ENCODE assay signal across 8 cellular contexts in the genomic region with DNA sequence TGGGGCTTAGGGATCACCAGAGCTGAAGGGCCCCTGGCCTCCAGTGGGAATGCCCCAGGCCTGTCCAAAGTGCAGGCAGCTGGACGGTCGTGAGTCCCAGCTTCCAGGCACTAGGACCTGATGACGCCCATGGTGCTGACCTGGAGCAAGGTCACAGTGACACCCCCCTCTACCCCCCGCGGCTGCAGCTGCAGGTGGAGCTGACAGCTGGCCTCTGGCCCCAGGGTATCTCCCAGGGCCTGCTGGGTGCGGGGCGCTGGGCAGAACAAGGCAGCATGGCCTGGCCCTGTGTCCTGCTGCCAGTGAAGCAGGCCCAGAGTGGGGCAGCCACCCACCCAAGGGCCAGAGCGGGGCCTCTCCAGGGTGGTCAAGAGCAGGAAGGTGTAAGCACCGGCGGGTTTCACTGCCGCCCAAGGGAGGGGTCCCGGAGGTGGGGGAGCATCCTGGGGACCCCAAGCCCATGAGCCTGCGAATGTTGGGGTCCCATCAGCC. TPM values are rescaled to one million over a fixed set of nuclear protein-coding genes. Genes with fewer than 3 reads are reported as not detected.
A peak's percentile ranks its signal among the peaks of the same experiment; 100 is the strongest.
DNase-seq lines count a peak whose midpoint lies in the region; ATAC-seq, FAIRE-seq and TF ChIP-seq lines count a peak whose summit lies in the region.

No MANE protein-coding gene starts in this region.

- H3K36me3 ChIP-seq in BE2C (peaks cover 8% of the 10 kb centered on the region), mucosa of rectum (ENCODE audit: control insufficient read depth in 2 of 2, insufficient read depth in 2 of 2, low read length in 2 of 2) (peaks cover 11% of the 10 kb centered on the region in 2 donors)

- peak overlapping the region; percentile 87 to 97 for H3K9ac ChIP-seq in mucosa of rectum (ENCODE audit: low read depth in 1 of 2, low read length in 2 of 2)

- TF ChIP-seq CTCF in BE2C (IDR thresholded peaks at IDR 0.05; ENCODE audit: low read depth, low read length) (no peak), NB4 (IDR thresholded peaks at IDR 0.05; ENCODE audit: low read depth, low read length) (no peak), choroid plexus epithelial cell (conservative IDR thresholded peaks at IDR 0.05; ENCODE audit: low read depth, low read length) (no peak)

- ATAC-seq in HG03039 (IDR thresholded peaks at IDR 0.05; ENCODE audit: unreplicated experiment), result no peak

- FAIRE-seq in RCC 7860 (lab: Jason Lieb, UNC), result no peak

- peak overlapping the region; percentile 90 for H3K27ac ChIP-seq in mucosa of rectum (ENCODE audit: low read depth in 2 of 2, low read length in 2 of 2)

- H3K4me1 ChIP-seq in BE2C (peaks cover 35% of the 10 kb centered on the region), mucosa of rectum (ENCODE audit: control insufficient read depth in 2 of 2, insufficient read depth in 2 of 2, low read length in 2 of 2) (peaks cover 31 to 36% of the 10 kb centered on the region in 2 donors)

- H3K27me3 ChIP-seq in BE2C (no peaks in the 10 kb centered on the region), mucosa of rectum (ENCODE audit: control insufficient read depth in 2 of 2, insufficient read depth in 2 of 2, low read length in 2 of 2) (no peaks in the 10 kb centered on the region)

- DNase-seq in BE2C (peak; percentile 61), NB4 (ENCODE audit: low read depth) (no peak), choroid plexus epithelial cell (ENCODE audit: low read depth) (no peak), RCC 7860 (ENCODE audit: low spot score) (no peak), 8988T (no peak), GM03348 (ENCODE audit: low spot score) (no peak)

- TF ChIP-seq POLR2A in NB4 (IDR thresholded peaks at IDR 0.05; ENCODE audit: extremely low read depth, insufficient read length), result no peak

- H3K9me3 ChIP-seq in BE2C (no peaks in the 10 kb centered on the region), mucosa of rectum (ENCODE audit: control insufficient read depth in 2 of 2, low read length in 2 of 2) (no peaks in the 10 kb centered on the region)

- H3K4me3 ChIP-seq in BE2C (ENCODE audit: low read depth, low read length), result no peak overlapping the region
- H3K4me3 ChIP-seq in NB4 (ENCODE audit: low read depth, low read length), result peak overlapping the region; percentile 89
- H3K4me3 ChIP-seq in choroid plexus epithelial cell (ENCODE audit: low read depth, low read length), result peak overlapping the region; percentile 74
- H3K4me3 ChIP-seq in mucosa of rectum (ENCODE audit: low read length in 2 of 2), result peak overlapping the region; percentile 80 to 84

RNA-seq across cellular contexts. Expression of a gene that starts 0.6 kb away (rescaled TPM):
- polyA plus RNA-seq in BE2C (2012; ENCODE audit: insufficient read depth, insufficient read length, low read depth), result 58.1 TPM

RNA-seq across cellular contexts. Expression of a gene that starts 7.8 kb away (rescaled TPM):
- polyA plus RNA-seq in BE2C (2012; ENCODE audit: insufficient read depth, insufficient read length, low read depth), result 610 TPM

RNA-seq across cellular contexts. Expression of a gene that starts 28.1 kb away (rescaled TPM):
- 1.1 TPM for polyA plus RNA-seq in BE2C (2012; ENCODE audit: insufficient read depth, insufficient read length, low read depth)

RNA-seq across cellular contexts. Expression of a gene that starts 34.4 kb away (rescaled TPM):
- 2.8 TPM for polyA plus RNA-seq in BE2C (2012; ENCODE audit: insufficient read depth, insufficient read length, low read depth)
